ENCODE assay signal across 26 cellular contexts in genomic region chr4:153020460-153020859, GRCh38.
"Had no signal": no experiment of that assay in that cellular context is flagged by ENCODE, and none has a peak within 500 bp of the region (broad histone marks: within the 10 kb centered on the region; RNA-seq: fewer than 3 reads in every experiment).

No MANE protein-coding gene starts in this region.

- H3K36me3 ChIP-seq: SJCRH30 had no signal

- DNase-seq: activated CD4-positive, alpha-beta memory T cell treated with anti-CD3 and anti-CD28 coated beads for 36 hours; activated CD4-positive, alpha-beta T cell treated with anti-CD3 and anti-CD28 coated beads for 36 hours; activated CD4-positive, alpha-beta T cell treated with anti-CD3 and anti-CD28 coated beads, Interleukin-2, amount 50 U/mL, for 1 hour; activated CD8-positive, alpha-beta memory T cell treated with anti-CD3 and anti-CD28 coated beads, Interleukin-2, amount 50 U/mL, for 48 hours; activated gamma-delta T cell; activated naive CD4-positive, alpha-beta T cell treated with Interleukin-2 at 50 U/mL for 16 hours; activated T-cell treated with anti-CD3 and anti-CD28 coated beads, Interleukin-2, amount 50 U/mL, for 48 hours; anterior cingulate cortex; central memory CD4-positive, alpha-beta T cell; Karpas-422; KBM-7; NCI-H1105; NCI-H1417 treated with DMSO at 0.1 percent for 48 hours; NCI-H187 treated with DMSO at 0.1 percent for 48 hours; NCI-H2081; NCI-H2171 treated with DMSO at 0.1 percent for 48 hours; NCI-H2227 treated with DMSO at 0.1 percent for 48 hours; NCI-H446; NCI-H510A treated with DMSO at 0.1 percent for 48 hours; NCI-H526 treated with DMSO at 0.1 percent for 48 hours; NCI-H774; SHP77; SJCRH30; T1000 had no signal

- H3K27ac ChIP-seq: SJCRH30, SK-N-MC had no signal

- H3K4me1 ChIP-seq: SJCRH30 had no signal

- FAIRE-seq: TTC549 had no signal

- H3K9me3 ChIP-seq: SJCRH30 had no signal

- H3K4me3 ChIP-seq: SJCRH30, SK-N-MC had no signal

- H3K27me3 ChIP-seq: SJCRH30 had no signal
